16 cellular contexts compared by ENCODE assay signal in the genomic region with DNA sequence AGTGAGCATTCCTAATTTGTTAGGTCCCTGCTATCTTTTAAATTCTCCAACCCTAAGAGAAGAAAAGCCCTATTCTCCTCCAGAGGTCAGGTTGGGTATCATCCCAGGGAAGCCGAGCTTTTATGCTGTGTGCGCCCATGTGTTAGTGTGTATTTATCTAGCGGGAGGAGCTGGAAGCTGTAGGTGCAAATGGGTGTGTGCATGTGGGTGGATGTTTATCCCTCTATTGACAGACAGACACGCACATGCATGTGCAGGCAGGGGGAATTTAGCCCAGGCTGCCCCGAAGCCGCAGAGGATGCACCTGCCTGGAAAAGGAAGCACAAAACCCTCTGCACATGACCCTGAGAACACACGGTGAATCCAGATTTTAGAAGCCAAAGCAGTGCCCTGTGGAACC.
DNase-seq lines count a peak whose midpoint lies in the region; ATAC-seq, FAIRE-seq and TF ChIP-seq lines count a peak whose summit lies in the region.
"Had no signal": no experiment of that assay in that cellular context is flagged by ENCODE, and none has a peak within 500 bp of the region (broad histone marks: within the 10 kb centered on the region; RNA-seq: fewer than 3 reads in every experiment).

No MANE protein-coding gene starts in this region.

- H3K4me1 ChIP-seq in HepG2 (ENCODE audit: insufficient read depth, low read length) (no peaks in the 10 kb centered on the region), right lobe of liver (no peaks in the 10 kb centered on the region), smooth muscle cell (ENCODE audit: low read depth) (no peaks in the 10 kb centered on the region)
- H3K4me1 ChIP-seq: A549 had no signal

- DNase-seq in HepG2 (ENCODE audit: low spot score), result no peak
- DNase-seq in right lobe of liver, result no peak
- DNase-seq in NCI-H345 treated with DMSO at 0.1 percent for 48 hours (lab: John Stamatoyannopoulos, UW; ENCODE audit: unreplicated experiment), result peak; percentile 30
- no peak for DNase-seq in left colon
- DNase-seq in smooth muscle cell (lab: John Stamatoyannopoulos, UW; ENCODE audit: unreplicated experiment), result no peak
- no peak for DNase-seq in frontal cortex (ENCODE audit: low spot score in 2 of 2)
- DNase-seq in GM19239 (ENCODE audit: insufficient read length, low spot score), result no peak
- DNase-seq: CD8-positive, alpha-beta memory T cell; DND-41; H9; NCI-H446; NCI-H774; SHP77 treated with DMSO at 0.1 percent for 48 hours; SK-N-SH; T-cell had no signal

- TF ChIP-seq RAD21 in HepG2 (CRISPR knock-in tag; IDR thresholded peaks at IDR 0.05), result no peak

- TF ChIP-seq CTCF in HepG2 (CRISPR knock-in tag; IDR thresholded peaks at IDR 0.05), result no peak
- no peak for TF ChIP-seq CTCF in right lobe of liver (IDR thresholded peaks at IDR 0.05)
- TF ChIP-seq CTCF in smooth muscle cell (IDR thresholded peaks at IDR 0.05; ENCODE audit: borderline replicate concordance, insufficient read depth, poor library complexity, severe bottlenecking), result no peak

- in situ Hi-C loops in HepG2 (cut with HindIII; ENCODE audit: extremely low pct_ligation_motif_present, low pct_unique_long_range_greater_than_20kb), result no loop called here

- H3K4me2 ChIP-seq in HepG2 (ENCODE audit: low read depth, low read length) (no peak overlapping the region), smooth muscle cell (no peak overlapping the region)
- H3K4me2 ChIP-seq: A549, SK-N-SH had no signal

- H2AFZ ChIP-seq in HepG2 (ENCODE audit: low read length) (no peak overlapping the region), smooth muscle cell (ENCODE audit: low read depth) (no peak overlapping the region)

- H3K4me3 ChIP-seq in HepG2 (replicated peaks in 1 of 3; ENCODE audit: insufficient read depth in 1 of 3, low read depth in 2 of 3, low read length in 3 of 3), result no peak overlapping the region
- no peak overlapping the region for H3K4me3 ChIP-seq in right lobe of liver
- no peak overlapping the region for H3K4me3 ChIP-seq in smooth muscle cell
- H3K4me3 ChIP-seq: A549 had no signal

- H3K27ac ChIP-seq in HepG2 (ENCODE audit: extremely low read length, insufficient read depth, low read length), result no peak overlapping the region
- H3K27ac ChIP-seq in right lobe of liver, result no peak overlapping the region
- no peak overlapping the region for H3K27ac ChIP-seq in smooth muscle cell (ENCODE audit: low read depth)
- H3K27ac ChIP-seq: A549 had no signal

- H3K9ac ChIP-seq in HepG2 (ENCODE audit: insufficient read depth, low read depth, low read length) (no peak overlapping the region), smooth muscle cell (ENCODE audit: low read depth) (no peak overlapping the region)
- H3K9ac ChIP-seq: SK-N-SH had no signal

- no peaks in the 10 kb centered on the region for H3F3A ChIP-seq in smooth muscle cell (ENCODE audit: low read depth)

- H3K27me3 ChIP-seq in HepG2 (ENCODE audit: control insufficient read depth in 1 of 2, insufficient read depth in 2 of 2, low read length in 2 of 2) (peaks cover 23 to 73% of the 10 kb centered on the region in 2 experiments), right lobe of liver (no peaks in the 10 kb centered on the region), smooth muscle cell (ENCODE audit: low read depth) (no peaks in the 10 kb centered on the region)

- no peak for FAIRE-seq in HepG2 (lab: Jason Lieb, UNC)
- no peak for FAIRE-seq in frontal cortex (lab: Jason Lieb, UNC)
- no peak for FAIRE-seq in GM19239 (lab: Jason Lieb, UNC)
- FAIRE-seq: A549 had no signal

- intact Hi-C loops in HepG2 (cut with micrococcal nuclease; ENCODE audit: unreplicated experiment), result no loop called here
- intact Hi-C loops in right lobe of liver (cut with DNase I), result no loop called here
- intact Hi-C loops in left colon (cut with DNase I, micrococcal nuclease), result no loop called here

- TF ChIP-seq EP300 in HepG2 (IDR thresholded peaks at IDR 0.05; ENCODE audit: low read depth in 2 of 2, low read length in 2 of 2) (no peak), HepG2 (CRISPR knock-in tag; IDR thresholded peaks at IDR 0.05; ENCODE audit: borderline replicate concordance) (no peak)

- TF ChIP-seq POLR2A in HepG2 (IDR thresholded peaks at IDR 0.05; ENCODE audit: insufficient read depth in 1 of 2, low read depth in 2 of 2, low read length in 2 of 2) (no peak), right lobe of liver (IDR thresholded peaks at IDR 0.05) (no peak)

- no TSS peak for BruUV-seq in HepG2 (replicated peaks; lab: Mats Ljungman, UMichigan)

- H3K9me3 ChIP-seq in HepG2 (ENCODE audit: low read length), result no peaks in the 10 kb centered on the region
- H3K9me3 ChIP-seq in right lobe of liver, result no peaks in the 10 kb centered on the region
- no peaks in the 10 kb centered on the region for H3K9me3 ChIP-seq in smooth muscle cell (replicated peaks; ENCODE audit: low read depth)
- H3K9me3 ChIP-seq: A549, SK-N-SH had no signal

- no peaks in the 10 kb centered on the region for H3K79me2 ChIP-seq in HepG2 (ENCODE audit: insufficient read depth, low read length)
- no peaks in the 10 kb centered on the region for H3K79me2 ChIP-seq in smooth muscle cell (ENCODE audit: low read depth)

- CTCF ChIA-PET in HepG2 (lab: Yijun Ruan, JAX; ENCODE audit: low intra/inter-chr PET ratio, low total read pairs), result no interaction called here

- 5% methylated on average over 7 of the region's 7 CpGs for WGBS in HepG2 (ENCODE audit: low lambda C conversion rate)
- 19% methylated on average over 3 of the region's 7 CpGs for WGBS in right lobe of liver (ENCODE audit: insufficient coverage, low coverage, low lambda C conversion rate, missing lambda C conversion rate)
- WGBS in smooth muscle cell (ENCODE audit: low lambda C conversion rate), result 81% methylated on average over 7 of the region's 7 CpGs

- H3K36me3 ChIP-seq in HepG2 (replicated peaks in 1 of 2; ENCODE audit: control insufficient read depth in 1 of 2, insufficient read depth in 2 of 2, low read length in 2 of 2) (no peaks in the 10 kb centered on the region), right lobe of liver (no peaks in the 10 kb centered on the region), smooth muscle cell (ENCODE audit: low read depth) (no peaks in the 10 kb centered on the region)

- no peaks in the 10 kb centered on the region; the same call in 1 of the 2 replicates for H4K20me1 ChIP-seq in HepG2 (ENCODE audit: insufficient read depth, low read length)
- H4K20me1 ChIP-seq in smooth muscle cell (ENCODE audit: low read depth), result no peaks in the 10 kb centered on the region

- POLR2A ChIA-PET in HepG2 (lab: Yijun Ruan, JAX), result no interaction called here

- no peak for ATAC-seq in HepG2
- no peak for ATAC-seq in right lobe of liver
- peak; percentile 52 for ATAC-seq in left colon
- ATAC-seq: T-cell had no signal

TF ChIP-seq in HepG2, 621 proteins besides CTCF, POLR2A, EP300 and RAD21:
- TF ChIP-seq, protein P1, sequence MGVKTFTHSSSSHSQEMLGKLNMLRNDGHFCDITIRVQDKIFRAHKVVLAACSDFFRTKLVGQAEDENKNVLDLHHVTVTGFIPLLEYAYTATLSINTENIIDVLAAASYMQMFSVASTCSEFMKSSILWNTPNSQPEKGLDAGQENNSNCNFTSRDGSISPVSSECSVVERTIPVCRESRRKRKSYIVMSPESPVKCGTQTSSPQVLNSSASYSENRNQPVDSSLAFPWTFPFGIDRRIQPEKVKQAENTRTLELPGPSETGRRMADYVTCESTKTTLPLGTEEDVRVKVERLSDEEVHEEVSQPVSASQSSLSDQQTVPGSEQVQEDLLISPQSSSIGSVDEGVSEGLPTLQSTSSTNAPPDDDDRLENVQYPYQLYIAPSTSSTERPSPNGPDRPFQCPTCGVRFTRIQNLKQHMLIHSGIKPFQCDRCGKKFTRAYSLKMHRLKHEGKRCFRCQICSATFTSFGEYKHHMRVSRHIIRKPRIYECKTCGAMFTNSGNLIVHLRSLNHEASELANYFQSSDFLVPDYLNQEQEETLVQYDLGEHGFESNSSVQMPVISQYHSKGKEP (CRISPR knock-in tag; IDR thresholded peaks at IDR 0.05), result no peak
- TF ChIP-seq, protein P2, sequence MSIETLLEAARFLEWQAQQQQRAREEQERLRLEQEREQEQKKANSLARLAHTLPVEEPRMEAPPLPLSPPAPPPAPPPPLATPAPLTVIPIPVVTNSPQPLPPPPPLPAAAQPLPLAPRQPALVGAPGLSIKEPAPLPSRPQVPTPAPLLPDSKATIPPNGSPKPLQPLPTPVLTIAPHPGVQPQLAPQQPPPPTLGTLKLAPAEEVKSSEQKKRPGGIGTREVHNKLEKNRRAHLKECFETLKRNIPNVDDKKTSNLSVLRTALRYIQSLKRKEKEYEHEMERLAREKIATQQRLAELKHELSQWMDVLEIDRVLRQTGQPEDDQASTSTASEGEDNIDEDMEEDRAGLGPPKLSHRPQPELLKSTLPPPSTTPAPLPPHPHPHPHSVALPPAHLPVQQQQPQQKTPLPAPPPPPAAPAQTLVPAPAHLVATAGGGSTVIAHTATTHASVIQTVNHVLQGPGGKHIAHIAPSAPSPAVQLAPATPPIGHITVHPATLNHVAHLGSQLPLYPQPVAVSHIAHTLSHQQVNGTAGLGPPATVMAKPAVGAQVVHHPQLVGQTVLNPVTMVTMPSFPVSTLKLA (IDR thresholded peaks at IDR 0.05), result 0 out of 2 replicates have a peak, but pooled peaks have one; percentile 7
- no peak for TF ChIP-seq SMYD3 (CRISPR knock-in tag; IDR thresholded peaks at IDR 0.05)
- TF ChIP-seq ZNF17 (CRISPR knock-in tag; IDR thresholded peaks at IDR 0.05), result no peak
- TF ChIP-seq, protein P3, sequence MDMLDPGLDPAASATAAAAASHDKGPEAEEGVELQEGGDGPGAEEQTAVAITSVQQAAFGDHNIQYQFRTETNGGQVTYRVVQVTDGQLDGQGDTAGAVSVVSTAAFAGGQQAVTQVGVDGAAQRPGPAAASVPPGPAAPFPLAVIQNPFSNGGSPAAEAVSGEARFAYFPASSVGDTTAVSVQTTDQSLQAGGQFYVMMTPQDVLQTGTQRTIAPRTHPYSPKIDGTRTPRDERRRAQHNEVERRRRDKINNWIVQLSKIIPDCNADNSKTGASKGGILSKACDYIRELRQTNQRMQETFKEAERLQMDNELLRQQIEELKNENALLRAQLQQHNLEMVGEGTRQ (IDR thresholded peaks at IDR 0.05; ENCODE audit: low read depth, low read length), result no peak
- TF ChIP-seq, protein P3 (CRISPR knock-in tag; IDR thresholded peaks at IDR 0.05; ENCODE audit: borderline replicate concordance), result no peak
